In the genomic region with DNA sequence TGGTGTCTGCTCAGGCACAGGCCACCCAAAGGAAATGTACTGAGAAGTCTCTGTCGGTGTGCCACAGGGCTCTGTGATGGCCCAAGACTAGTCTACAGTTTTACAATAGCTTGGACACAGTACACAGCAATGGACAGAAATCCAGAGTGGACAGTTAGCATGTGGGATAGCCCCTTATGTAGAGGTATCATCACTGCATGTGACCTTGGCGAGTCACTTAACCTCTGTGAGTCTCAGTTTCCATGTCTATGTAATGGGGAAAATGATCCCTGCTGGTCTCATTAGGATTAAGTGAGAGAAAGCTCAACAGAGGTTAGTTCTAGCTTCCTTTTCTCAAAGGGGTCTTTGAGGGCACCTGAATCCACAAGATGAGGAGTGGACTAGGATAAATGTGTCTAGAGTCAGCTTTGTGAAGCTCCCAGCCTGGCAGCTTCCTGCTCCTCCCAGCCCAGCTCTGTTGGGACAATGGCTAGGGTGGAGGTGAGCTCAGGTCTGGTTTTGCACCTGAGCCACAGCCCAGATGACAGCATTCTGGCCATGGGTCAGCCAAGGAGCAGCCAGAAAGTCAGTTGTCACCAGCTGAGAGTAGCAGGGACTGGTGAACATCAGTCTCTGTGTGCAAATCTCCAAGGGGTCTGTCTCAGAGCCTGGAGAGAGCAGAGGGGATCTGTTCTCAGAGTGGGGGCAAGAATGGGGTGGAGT, we compare ENCODE assay signal across 39 cellular contexts. TPM values are rescaled to one million over a fixed set of nuclear protein-coding genes. Genes with fewer than 3 reads are reported as not detected.
"Had no signal": no experiment of that assay in that cellular context is flagged by ENCODE, and none has a peak within 500 bp of the region (broad histone marks: within the 10 kb centered on the region; RNA-seq: fewer than 3 reads in every experiment).

No MANE protein-coding gene starts in this region.

- FAIRE-seq: astrocyte, TTC549 had no signal

- H3K36me3 ChIP-seq: brain microvascular endothelial cell, breast epithelium, cardiac muscle cell had no signal

- H3K36me3 Mint-ChIP-seq: activated CD4-positive, alpha-beta memory T cell treated with anti-CD3 and anti-CD28 coated beads for 36 hours; activated naive CD4-positive, alpha-beta T cell treated with anti-CD3 and anti-CD28 coated beads, Interleukin-2, amount 10 ng/mL, durations not matched to agents 7 days and 5 days; activated naive CD4-positive, alpha-beta T cell treated with anti-CD3 and anti-CD28 coated beads, Interleukin-2, amount 50 U/mL, for 24 hours; activated naive CD8-positive, alpha-beta T cell had no signal

- H3K27me3 Mint-ChIP-seq: activated B cell treated with CpG ODN at 0.5 μM for 24 hours; activated CD4-positive, alpha-beta memory T cell treated with anti-CD3 and anti-CD28 coated beads for 36 hours; activated CD4-positive, alpha-beta T cell treated with anti-CD3 and anti-CD28 coated beads, Interleukin-2, amount 10 ng/mL, durations not matched to agents 24 days and 14 days; activated CD8-positive, alpha-beta T cell treated with anti-CD3 and anti-CD28 coated beads for 36 hours; activated naive CD4-positive, alpha-beta T cell treated with anti-CD3 and anti-CD28 coated beads, Interleukin-2, amount 10 ng/mL, durations not matched to agents 7 days and 5 days; activated naive CD4-positive, alpha-beta T cell treated with anti-CD3 and anti-CD28 coated beads, Interleukin-2, amount 50 U/mL, for 24 hours; activated naive CD8-positive, alpha-beta T cell had no signal

- H3K27me3 ChIP-seq: body of pancreas, brain microvascular endothelial cell, breast epithelium, cardiac muscle cell had no signal

- H3K9me3 ChIP-seq: body of pancreas, breast epithelium had no signal

- H3K27ac Mint-ChIP-seq: activated B cell treated with CpG ODN at 0.5 μM for 24 hours; activated CD4-positive, alpha-beta memory T cell treated with anti-CD3 and anti-CD28 coated beads for 36 hours; activated CD4-positive, alpha-beta T cell treated with anti-CD3 and anti-CD28 coated beads, Interleukin-2, amount 10 ng/mL, durations not matched to agents 24 days and 14 days; activated CD8-positive, alpha-beta T cell treated with anti-CD3 and anti-CD28 coated beads for 36 hours; activated naive CD4-positive, alpha-beta T cell treated with anti-CD3 and anti-CD28 coated beads, Interleukin-2, amount 10 ng/mL, durations not matched to agents 7 days and 5 days; activated naive CD4-positive, alpha-beta T cell treated with anti-CD3 and anti-CD28 coated beads, Interleukin-2, amount 50 U/mL, for 24 hours; activated naive CD8-positive, alpha-beta T cell; activated T-cell treated with anti-CD3 and anti-CD28 coated beads, Interleukin-2, amount 50 U/mL, for 72 hours; activated T-helper 1 cell treated with anti-CD3 and anti-CD28 coated beads, Interleukin-12 subunit alpha, Interleukin-12 subunit beta, Interleukin-2, Interleukin-4 antibody, amounts not matched to agents 30 ng/mL and 10 ng/mL and 1 ng/mL, durations not matched to agents 14 hours and 24 hours and 36 hours; activated T-helper 2 cell treated with anti-CD3 and anti-CD28 coated beads, Interferon-gamma antibody, Interleukin-2, Interleukin-4, amounts not matched to agents 10 μg/mL and 5 μg/mL and 100 μg/mL, durations not matched to agents 14 hours and 24 hours and 36 hours; T-helper 1 cell treated with Interleukin-12 subunit alpha and Interleukin-12 subunit beta and Interleukin-4 antibody, amounts not matched to agents 30 μg/mL and 1 μg/mL, for 36 hours; T-helper 2 cell treated with Interferon-gamma antibody and Interleukin-4, amounts not matched to agents 5 μg/mL and 100 μg/mL, for 36 hours had no signal

- ATAC-seq: activated CD8-positive, alpha-beta T cell treated with anti-CD3 and anti-CD28 coated beads for 36 hours; activated T-cell treated with anti-CD3 and anti-CD28 coated beads, Interleukin-2, amount 50 U/mL, for 4 hours; body of pancreas had no signal

- H3K4me1 Mint-ChIP-seq: activated B cell treated with CpG ODN at 0.5 μM for 24 hours; activated CD4-positive, alpha-beta T cell treated with anti-CD3 and anti-CD28 coated beads, Interleukin-2, amount 10 ng/mL, durations not matched to agents 24 days and 14 days; activated naive CD4-positive, alpha-beta T cell treated with anti-CD3 and anti-CD28 coated beads, Interleukin-2, amount 10 ng/mL, durations not matched to agents 7 days and 5 days; activated naive CD4-positive, alpha-beta T cell treated with anti-CD3 and anti-CD28 coated beads, Interleukin-2, amount 50 U/mL, for 24 hours; central memory CD8-positive, alpha-beta T cell had no signal

- DNase-seq: activated B cell treated with CpG ODN at 0.5 μM for 24 hours; activated CD4-positive, alpha-beta memory T cell treated with anti-CD3 and anti-CD28 coated beads for 36 hours; activated CD4-positive, alpha-beta T cell treated with anti-CD3 and anti-CD28 coated beads for 4 hours; activated CD4-positive, alpha-beta T cell treated with anti-CD3 and anti-CD28 coated beads, Interleukin-2, amount 10 ng/mL, durations not matched to agents 24 days and 14 days; activated CD4-positive, alpha-beta T cell treated with anti-CD3 and anti-CD28 coated beads, Interleukin-2, amount 50 U/mL, for 1 hour; activated CD4-positive, alpha-beta T cell treated with anti-CD3 and anti-CD28 coated beads, Interleukin-2, amount 50 U/mL, for 4 hours; activated CD4-positive, CD25-positive, alpha-beta regulatory T cell treated with anti-CD3 and anti-CD28 coated beads, Interleukin-2, amount 50 U/mL, for 72 hours; activated CD8-positive, alpha-beta memory T cell treated with anti-CD3 and anti-CD28 coated beads, Interleukin-2, amount 50 U/mL, for 4 hours; activated CD8-positive, alpha-beta T cell treated with anti-CD3 and anti-CD28 coated beads for 36 hours; activated effector memory CD4-positive, alpha-beta T cell treated with Interleukin-2 at 50 U/mL for 16 hours; activated gamma-delta T cell; activated naive CD4-positive, alpha-beta T cell treated with anti-CD3 and anti-CD28 coated beads, Interleukin-2, amount 10 ng/mL, durations not matched to agents 7 days and 5 days; activated naive CD4-positive, alpha-beta T cell treated with Interleukin-2 at 50 U/mL for 16 hours; activated T-cell treated with anti-CD3 and anti-CD28 coated beads for 4 hours; activated T-cell treated with anti-CD3 and anti-CD28 coated beads, Interleukin-2, amount 50 U/mL, for 1 hour; activated T-cell treated with anti-CD3 and anti-CD28 coated beads, Interleukin-2, amount 50 U/mL, for 4 hours; activated T-cell treated with anti-CD3 and anti-CD28 coated beads, Interleukin-2, amount 50 U/mL, for 72 hours; body of pancreas; brain microvascular endothelial cell; caudate nucleus; cerebellar nuclear complex; T-helper 1 cell; T-helper 2 cell; T-helper 9 cell had no signal

- H3K27ac ChIP-seq: body of pancreas, brain microvascular endothelial cell, breast epithelium, cardiac muscle cell, VCaP had no signal

- H3K4me1 ChIP-seq: body of pancreas, breast epithelium had no signal

- H3K9me3 Mint-ChIP-seq: activated B cell treated with CpG ODN at 0.5 μM for 24 hours; activated CD4-positive, alpha-beta memory T cell treated with anti-CD3 and anti-CD28 coated beads for 36 hours; activated CD4-positive, alpha-beta T cell treated with anti-CD3 and anti-CD28 coated beads, Interleukin-2, amount 10 ng/mL, durations not matched to agents 24 days and 14 days; activated CD8-positive, alpha-beta T cell treated with anti-CD3 and anti-CD28 coated beads for 36 hours; activated naive CD4-positive, alpha-beta T cell treated with anti-CD3 and anti-CD28 coated beads, Interleukin-2, amount 10 ng/mL, durations not matched to agents 7 days and 5 days; activated naive CD4-positive, alpha-beta T cell treated with anti-CD3 and anti-CD28 coated beads, Interleukin-2, amount 50 U/mL, for 24 hours; activated T-cell treated with anti-CD3 and anti-CD28 coated beads, Interleukin-2, amount 50 U/mL, for 4 hours; activated T-cell treated with anti-CD3 and anti-CD28 coated beads, Interleukin-2, amount 50 U/mL, for 72 hours; activated T-helper 1 cell treated with anti-CD3 and anti-CD28 coated beads, Interleukin-12 subunit alpha, Interleukin-12 subunit beta, Interleukin-2, Interleukin-4 antibody, amounts not matched to agents 30 ng/mL and 10 ng/mL and 1 ng/mL, durations not matched to agents 14 hours and 24 hours and 36 hours; activated T-helper 2 cell treated with anti-CD3 and anti-CD28 coated beads, Interferon-gamma antibody, Interleukin-2, Interleukin-4, amounts not matched to agents 10 μg/mL and 5 μg/mL and 100 μg/mL, durations not matched to agents 14 hours and 24 hours and 36 hours; central memory CD8-positive, alpha-beta T cell; T-helper 1 cell treated with Interleukin-12 subunit alpha and Interleukin-12 subunit beta and Interleukin-4 antibody, amounts not matched to agents 30 μg/mL and 1 μg/mL, for 36 hours; T-helper 2 cell treated with Interferon-gamma antibody and Interleukin-4, amounts not matched to agents 5 μg/mL and 100 μg/mL, for 36 hours had no signal

- H3K4me3 Mint-ChIP-seq: activated B cell treated with CpG ODN at 0.5 μM for 24 hours; activated CD4-positive, alpha-beta memory T cell treated with anti-CD3 and anti-CD28 coated beads for 36 hours; activated CD4-positive, alpha-beta T cell treated with anti-CD3 and anti-CD28 coated beads, Interleukin-2, amount 10 ng/mL, durations not matched to agents 24 days and 14 days; activated CD8-positive, alpha-beta T cell treated with anti-CD3 and anti-CD28 coated beads for 36 hours; activated naive CD4-positive, alpha-beta T cell treated with anti-CD3 and anti-CD28 coated beads, Interleukin-2, amount 10 ng/mL, durations not matched to agents 7 days and 5 days; activated naive CD4-positive, alpha-beta T cell treated with anti-CD3 and anti-CD28 coated beads, Interleukin-2, amount 50 U/mL, for 24 hours; activated naive CD8-positive, alpha-beta T cell; activated T-cell treated with anti-CD3 and anti-CD28 coated beads, Interleukin-2, amount 50 U/mL, for 4 hours; activated T-cell treated with anti-CD3 and anti-CD28 coated beads, Interleukin-2, amount 50 U/mL, for 72 hours; activated T-helper 1 cell treated with anti-CD3 and anti-CD28 coated beads, Interleukin-12 subunit alpha, Interleukin-12 subunit beta, Interleukin-2, Interleukin-4 antibody, amounts not matched to agents 30 ng/mL and 10 ng/mL and 1 ng/mL, durations not matched to agents 14 hours and 24 hours and 36 hours; central memory CD8-positive, alpha-beta T cell; T-helper 1 cell treated with Interleukin-12 subunit alpha and Interleukin-12 subunit beta and Interleukin-4 antibody, amounts not matched to agents 30 μg/mL and 1 μg/mL, for 36 hours; T-helper 2 cell treated with Interferon-gamma antibody and Interleukin-4, amounts not matched to agents 5 μg/mL and 100 μg/mL, for 36 hours had no signal

- H3K4me3 ChIP-seq: body of pancreas, breast epithelium, cardiac muscle cell had no signal

RNA-seq across cellular contexts. Expression of gene CRHR2, which starts 17.9 kb away (rescaled TPM):
- total RNA-seq: activated B cell treated with CpG ODN at 0.5 μM for 24 hours; activated CD4-positive, alpha-beta T cell treated with anti-CD3 and anti-CD28 coated beads, Interleukin-2, amount 10 ng/mL, durations not matched to agents 24 days and 14 days; activated CD8-positive, alpha-beta memory T cell treated with anti-CD3 and anti-CD28 coated beads for 36 hours; activated CD8-positive, alpha-beta T cell treated with anti-CD3 and anti-CD28 coated beads for 36 hours; activated T-cell treated with anti-CD3 and anti-CD28 coated beads, Interleukin-2, amount 50 U/mL, for 4 hours; activated T-cell treated with anti-CD3 and anti-CD28 coated beads, Interleukin-2, amount 50 U/mL, for 72 hours; activated T-helper 1 cell treated with anti-CD3 and anti-CD28 coated beads, Interleukin-12 subunit alpha, Interleukin-12 subunit beta, Interleukin-2, Interleukin-4 antibody, amounts not matched to agents 30 ng/mL and 10 ng/mL and 1 ng/mL, durations not matched to agents 14 hours and 24 hours and 36 hours; activated T-helper 2 cell treated with anti-CD3 and anti-CD28 coated beads, Interferon-gamma antibody, Interleukin-2, Interleukin-4, amounts not matched to agents 10 μg/mL and 5 μg/mL and 100 μg/mL, durations not matched to agents 14 hours and 24 hours and 36 hours; astrocyte; chondrocyte had no signal
- polyA plus RNA-seq: aorta had no signal
